ENCODE assay signal across 16 cellular contexts in the genomic region with DNA sequence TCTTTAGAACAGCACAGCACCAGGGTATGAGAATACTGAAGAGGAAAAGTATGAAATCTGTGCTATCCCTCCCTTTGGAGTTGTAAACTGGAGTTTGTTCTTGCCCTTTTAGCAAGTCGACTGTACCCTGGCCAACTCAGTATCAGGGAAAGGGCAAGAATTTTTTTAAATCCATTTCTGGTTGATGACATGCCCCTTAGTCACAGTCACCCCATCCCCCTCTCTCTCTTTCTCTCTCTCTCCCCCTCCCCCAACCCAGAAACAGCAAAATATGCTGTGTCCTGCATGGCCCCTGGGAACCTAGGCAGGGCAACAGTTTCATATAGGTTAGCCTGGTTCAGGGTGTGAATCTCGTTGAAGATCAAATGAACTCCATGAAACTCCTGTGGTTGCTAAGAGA.
DNase-seq lines count a peak whose midpoint lies in the region; ATAC-seq and TF ChIP-seq lines count a peak whose summit lies in the region.
"Had no signal": no experiment of that assay in that cellular context is flagged by ENCODE, and none has a peak within 500 bp of the region (broad histone marks: within the 10 kb centered on the region; RNA-seq: fewer than 3 reads in every experiment).

No MANE protein-coding gene starts in this region.

- peak overlapping the region; percentile 39 to 46; a peak in 2 of 5 replicates for H3K4me3 Mint-ChIP-seq in H9
- no peak overlapping the region for H3K4me3 Mint-ChIP-seq in activated T-helper 17 cell treated with anti-CD3 and anti-CD28 coated beads, Interleukin-2, amount 50 U/mL, for 72 hours
- H3K4me3 Mint-ChIP-seq: natural killer cell had no signal

- no peaks in the 10 kb centered on the region for H3K79me1 ChIP-seq in H9 (ENCODE audit: insufficient read depth, low read depth, low read length, poor library complexity, severe bottlenecking)

- H2BK20ac ChIP-seq in H9 (ENCODE audit: low read depth, low read length, poor library complexity, severe bottlenecking): no peak overlapping the region

- peak; percentile 75 for ATAC-seq in activated T-helper 17 cell treated with anti-CD3 and anti-CD28 coated beads, Interleukin-2, amount 50 U/mL, for 72 hours (replicated peaks)
- ATAC-seq: HepG2, left colon, natural killer cell had no signal

- peaks cover 0 to 17% (median 8%) of the 10 kb centered on the region in 11 experiments; a peak in 9 of 22 replicates for H3K9me3 ChIP-seq in BLaER1 treated with 17β-estradiol and CSF1 and Interleukin-3, amounts not matched to agents 10 nM and 100 nM (replicated peaks in 1 of 11)
- no peaks in the 10 kb centered on the region for H3K9me3 ChIP-seq in H9 (ENCODE audit: control insufficient read depth, low read depth, low read length)
- no peaks in the 10 kb centered on the region for H3K9me3 ChIP-seq in iPS-20b (ENCODE audit: insufficient read depth, low read depth, low read length)
- H3K9me3 ChIP-seq: thyroid gland had no signal

- H3K23ac ChIP-seq in H9 (ENCODE audit: insufficient read length, low read depth, low read length): no peak overlapping the region

- H3K27ac Mint-ChIP-seq in H9: peak overlapping the region; percentile 9 to 40 (median 13); a peak in 3 of 7 replicates
- H3K27ac Mint-ChIP-seq in activated T-helper 17 cell treated with anti-CD3 and anti-CD28 coated beads, Interleukin-2, amount 50 U/mL, for 72 hours: peak overlapping the region; percentile 39

- no peak overlapping the region for H2AK5ac ChIP-seq in H9 (ENCODE audit: insufficient read length, low read length)

- H4K20me1 ChIP-seq in BLaER1 treated with 17β-estradiol and CSF1 and Interleukin-3, amounts not matched to agents 10 nM and 100 nM: no peaks in the 10 kb centered on the region
- no peaks in the 10 kb centered on the region for H4K20me1 ChIP-seq in H9 (ENCODE audit: control insufficient read depth, insufficient read depth, insufficient read length)

- DNase-seq in H9 (no peak), mesenteric fat pad (ENCODE audit: low spot score) (no peak), NCI-H1436 (lab: John Stamatoyannopoulos, UW) (no peak), NCI-H1092 (lab: John Stamatoyannopoulos, UW) (no peak), GOT3 (lab: John Stamatoyannopoulos, UW) (no peak)
- DNase-seq: activated naive CD4-positive, alpha-beta T cell treated with Interleukin-2 at 50 U/mL for 16 hours; cortex of kidney; left colon; natural killer cell; NCI-H69; SHP77 treated with DMSO at 0.1 percent for 48 hours; thyroid gland had no signal

- no peaks in the 10 kb centered on the region for H3K36me3 ChIP-seq in BLaER1 treated with 17β-estradiol and CSF1 and Interleukin-3, amounts not matched to agents 10 nM and 100 nM
- H3K36me3 ChIP-seq in iPS-20b (ENCODE audit: insufficient read depth, low read depth, low read length): no peaks in the 10 kb centered on the region
- H3K36me3 ChIP-seq: thyroid gland had no signal

- H3K4ac ChIP-seq in H9 (ENCODE audit: low read depth, low read length): no peak overlapping the region

- H3K27me3 Mint-ChIP-seq in H9 (ENCODE audit: low read depth): no peaks in the 10 kb centered on the region
- H3K27me3 Mint-ChIP-seq in activated T-helper 17 cell treated with anti-CD3 and anti-CD28 coated beads, Interleukin-2, amount 50 U/mL, for 72 hours: no peaks in the 10 kb centered on the region

- peaks cover 36 to 43% of the 10 kb centered on the region in 2 experiments for H3K4me1 Mint-ChIP-seq in H9
- H3K4me1 Mint-ChIP-seq in activated T-helper 17 cell treated with anti-CD3 and anti-CD28 coated beads, Interleukin-2, amount 50 U/mL, for 72 hours: peaks cover 8% of the 10 kb centered on the region

- no peak overlapping the region for H3K4me3 ChIP-seq in BLaER1 treated with 17β-estradiol and CSF1 and Interleukin-3, amounts not matched to agents 10 nM and 100 nM
- peak overlapping the region; percentile 19 for H3K4me3 ChIP-seq in iPS-20b (ENCODE audit: low read length)
- H3K4me3 ChIP-seq: thyroid gland had no signal

- H3K14ac ChIP-seq in H9 (ENCODE audit: insufficient read depth, low read length): no peak overlapping the region

- no peak overlapping the region for H2BK5ac ChIP-seq in H9 (ENCODE audit: insufficient read length, low read length)

- no peak overlapping the region for H3K18ac ChIP-seq in H9 (ENCODE audit: insufficient read length, low read depth, low read length)

- H4K8ac ChIP-seq in H9 (replicated peaks; ENCODE audit: insufficient read length, low read depth, low read length): no peak overlapping the region

- H4K91ac ChIP-seq in H9 (ENCODE audit: insufficient read length, low read depth, low read length): no peak overlapping the region

- no peak overlapping the region for H2BK120ac ChIP-seq in H9 (ENCODE audit: low read depth, low read length, poor library complexity, severe bottlenecking)

- H3K27me3 ChIP-seq in BLaER1 treated with 17β-estradiol and CSF1 and Interleukin-3, amounts not matched to agents 10 nM and 100 nM: no peaks in the 10 kb centered on the region
- no peaks in the 10 kb centered on the region for H3K27me3 ChIP-seq in H9 (ENCODE audit: insufficient read depth, low read length)
- H3K27me3 ChIP-seq in iPS-20b (ENCODE audit: insufficient read depth, low read length): no peaks in the 10 kb centered on the region
- H3K27me3 ChIP-seq: thyroid gland had no signal

- no peaks in the 10 kb centered on the region for H3K79me2 ChIP-seq in H9 (ENCODE audit: insufficient read depth, low read length)

- H3K4me2 ChIP-seq in BLaER1 treated with 17β-estradiol and CSF1 and Interleukin-3, amounts not matched to agents 10 nM and 100 nM: peak overlapping the region; percentile 47 to 71 (median 59)
- H3K4me2 ChIP-seq in H9 (ENCODE audit: insufficient read depth, insufficient read length, low read length): peak overlapping the region; percentile 24

- peaks cover 0 to 2% of the 10 kb centered on the region in 2 experiments; a peak in 1 of 5 replicates for H3K9me3 Mint-ChIP-seq in H9
- H3K9me3 Mint-ChIP-seq in activated T-helper 17 cell treated with anti-CD3 and anti-CD28 coated beads, Interleukin-2, amount 50 U/mL, for 72 hours: no peaks in the 10 kb centered on the region
- H3K9me3 Mint-ChIP-seq: natural killer cell had no signal

- H3K4me1 ChIP-seq in BLaER1 treated with 17β-estradiol and CSF1 and Interleukin-3, amounts not matched to agents 10 nM and 100 nM: peaks cover 46 to 72% (median 55%) of the 10 kb centered on the region in 10 experiments
- peaks cover 6% of the 10 kb centered on the region; the same call in 1 of the 2 replicates for H3K4me1 ChIP-seq in H9 (ENCODE audit: insufficient read depth, low read length)
- H3K4me1 ChIP-seq in iPS-20b (ENCODE audit: insufficient read depth, low read length): peaks cover 30% of the 10 kb centered on the region

- peak overlapping the region in 4 of 11 experiments; percentile 23 to 54 (median 48); a peak in 5 of 22 replicates for H3K9ac ChIP-seq in BLaER1 treated with 17β-estradiol and CSF1 and Interleukin-3, amounts not matched to agents 10 nM and 100 nM
- H3K9ac ChIP-seq in H9 (ENCODE audit: extremely low read depth, insufficient read length, low read length) (no peak overlapping the region), iPS-20b (ENCODE audit: low read depth, low read length) (peak overlapping the region; percentile 48; the same call in 1 of the 2 replicates)

- no peak overlapping the region for H2BK15ac ChIP-seq in H9 (ENCODE audit: low read depth, low read length)

- peaks cover 0 to 4% (median 0%) of the 10 kb centered on the region in 3 experiments; a peak in 2 of 7 replicates for H3K36me3 Mint-ChIP-seq in H9 (ENCODE audit: insufficient read depth in 1 of 3, low read depth in 3 of 3)
- no peaks in the 10 kb centered on the region for H3K36me3 Mint-ChIP-seq in activated T-helper 17 cell treated with anti-CD3 and anti-CD28 coated beads, Interleukin-2, amount 50 U/mL, for 72 hours (ENCODE audit: low read depth)
- H3K36me3 Mint-ChIP-seq: natural killer cell had no signal

- H3K27ac ChIP-seq in BLaER1 treated with 17β-estradiol and CSF1 and Interleukin-3, amounts not matched to agents 10 nM and 100 nM: peak overlapping the region in 9 of 11 experiments; percentile 6 to 53 (median 42); a peak in 15 of 22 replicates
- no peak overlapping the region for H3K27ac ChIP-seq in H9 (ENCODE audit: insufficient read length, low read depth, low read length)
- peak overlapping the region; percentile 12 for H3K27ac ChIP-seq in iPS-20b (ENCODE audit: low read length)
- H3K27ac ChIP-seq: thyroid gland had no signal

- no CpG with 5 or more reads among the region's 2 CpGs for WGBS in H9 (ENCODE audit: extremely low coverage, insufficient read length, low lambda C conversion rate)

- TF ChIP-seq CTCF in H9 (conservative IDR thresholded peaks at IDR 0.05): no peak

- no peak overlapping the region for H2AFZ ChIP-seq in H9 (ENCODE audit: low read length)

- no peak overlapping the region for H2BK12ac ChIP-seq in H9 (ENCODE audit: insufficient read length, low read depth, low read length)

- no peak overlapping the region for H3T11ph ChIP-seq in H9 (ENCODE audit: low read length)

- no peak overlapping the region for H3K56ac ChIP-seq in H9 (ENCODE audit: insufficient read length, low read depth, low read length)

- H4K5ac ChIP-seq in H9 (ENCODE audit: insufficient read length, low read depth, low read length): no peak overlapping the region

- no peaks in the 10 kb centered on the region for H3K23me2 ChIP-seq in H9 (ENCODE audit: insufficient read length, low read depth, low read length, poor library complexity, severe bottlenecking)
